Comparison of ENCODE assay signal across 14 cellular contexts in genomic region chr7:44287488-44288380, GRCh38. TPM values are rescaled to one million over a fixed set of nuclear protein-coding genes. Genes with fewer than 3 reads are reported as not detected.
DNase-seq lines count a peak whose midpoint lies in the region; ATAC-seq and TF ChIP-seq lines count a peak whose summit lies in the region.
"Had no signal": no experiment of that assay in that cellular context is flagged by ENCODE, and none has a peak within 500 bp of the region (broad histone marks: within the 10 kb centered on the region; RNA-seq: fewer than 3 reads in every experiment).

No MANE protein-coding gene starts in this region.

- no peak overlapping the region for H3K4me2 ChIP-seq in SK-N-SH
- H3K4me2 ChIP-seq: GM23338 had no signal

- peaks cover 21% of the 10 kb centered on the region for H3K27me3 Mint-ChIP-seq in progenitor cell of endocrine pancreas
- H3K27me3 Mint-ChIP-seq in stimulated activated memory B cell treated with anti-CD40 and anti-IgM and Interleukin-4, amounts not matched to agents 10 μg/mL and 1 μg/mL and 100 μg/mL, for 72 hours, result peaks cover 23% of the 10 kb centered on the region

- H4K20me1 ChIP-seq in SK-N-SH (ENCODE audit: insufficient read depth), result no peaks in the 10 kb centered on the region

- 61% methylated on average over 12 of the region's 17 CpGs for WGBS in SK-N-SH (ENCODE audit: low lambda C conversion rate)

- H3K36me3 ChIP-seq in SK-N-SH (replicated peaks in 1 of 2; ENCODE audit: control insufficient read depth in 1 of 2, insufficient read depth in 2 of 2, low read length in 1 of 2), result no peaks in the 10 kb centered on the region
- no peaks in the 10 kb centered on the region for H3K36me3 ChIP-seq in RWPE2 (ENCODE audit: low read depth)

- H3K27ac ChIP-seq in SK-N-SH (ENCODE audit: low read depth in 2 of 2, low read length in 1 of 2) (no peak overlapping the region), RWPE2 (ENCODE audit: poor library complexity, severe bottlenecking) (no peak overlapping the region)

- intact Hi-C loops in left ventricle myocardium superior (cut with micrococcal nuclease), result no loop called here

- H3F3A ChIP-seq in SK-N-SH (replicated peaks; ENCODE audit: insufficient read depth), result no peaks in the 10 kb centered on the region

- no peaks in the 10 kb centered on the region for H3K4me1 Mint-ChIP-seq in progenitor cell of endocrine pancreas (ENCODE audit: low read depth)
- peaks cover 14% of the 10 kb centered on the region for H3K4me1 Mint-ChIP-seq in stimulated activated memory B cell treated with anti-CD40 and anti-IgM and Interleukin-4, amounts not matched to agents 10 μg/mL and 1 μg/mL and 100 μg/mL, for 72 hours
- H3K4me1 Mint-ChIP-seq: stimulated activated naive CD8-positive, alpha-beta T cell treated with anti-CD3 and anti-CD28 coated beads, Interleukin-15, amount 100 ng/mL, for 72 hours had no signal

- H3K9ac ChIP-seq in SK-N-SH, result no peak overlapping the region

- H3K27ac Mint-ChIP-seq in progenitor cell of endocrine pancreas, result no peak overlapping the region
- no peak overlapping the region for H3K27ac Mint-ChIP-seq in stimulated activated memory B cell treated with anti-CD40 and anti-IgM and Interleukin-4, amounts not matched to agents 10 μg/mL and 1 μg/mL and 100 μg/mL, for 72 hours
- H3K27ac Mint-ChIP-seq: GM23338 had no signal

- no peaks in the 10 kb centered on the region for H3K79me2 ChIP-seq in SK-N-SH (ENCODE audit: insufficient read depth)

- H3K27me3 ChIP-seq in SK-N-SH (ENCODE audit: insufficient read depth), result peaks cover 12% of the 10 kb centered on the region
- H3K27me3 ChIP-seq in RWPE2 (ENCODE audit: insufficient read depth, poor library complexity, severe bottlenecking), result no peaks in the 10 kb centered on the region

- no peaks in the 10 kb centered on the region for H3K9me2 ChIP-seq in SK-N-SH

- CTCF ChIA-PET in SK-N-SH (lab: Yijun Ruan, JAX), result interaction anchor here (1.8 kb wide), 2 partner anchors 23 to 47 kb away, joined by 4 to 6 read pairs; no protein-coding TSS in a partner anchor

- H3K36me3 Mint-ChIP-seq in progenitor cell of endocrine pancreas (ENCODE audit: insufficient read depth), result no peaks in the 10 kb centered on the region
- no peaks in the 10 kb centered on the region for H3K36me3 Mint-ChIP-seq in stimulated activated memory B cell treated with anti-CD40 and anti-IgM and Interleukin-4, amounts not matched to agents 10 μg/mL and 1 μg/mL and 100 μg/mL, for 72 hours

- DNase-seq in SK-N-SH (peak; percentile 29), RWPE2 (ENCODE audit: low spot score) (peak; percentile 34), left ventricle myocardium superior (peak; percentile 26), progenitor cell of endocrine pancreas (ENCODE audit: low spot score, unreplicated experiment) (peak; percentile 5), HK-2 (ENCODE audit: unreplicated experiment) (no peak), NCI-H1436 (lab: John Stamatoyannopoulos, UW) (no peak)
- DNase-seq: GF-D8, NCI-H146, NCI-H526 treated with DMSO at 0.1 percent for 48 hours, T-helper 9 cell had no signal

- H3K9me3 ChIP-seq in SK-N-SH (no peaks in the 10 kb centered on the region), RWPE2 (ENCODE audit: severe bottlenecking) (no peaks in the 10 kb centered on the region)

- ATAC-seq in SK-N-SH treated with all-trans-retinoic acid at 6 μM for 48 hours (no peak), RWPE2 (ENCODE audit: low read depth) (no peak; the same call in 2 of the 3 replicates), left ventricle myocardium superior (no peak)
- ATAC-seq in stimulated activated memory B cell treated with anti-CD40 and anti-IgM and Interleukin-4, amounts not matched to agents 10 μg/mL and 1 μg/mL and 100 μg/mL, for 72 hours, result no peak
- ATAC-seq: GM23338; stimulated activated naive CD8-positive, alpha-beta T cell treated with anti-CD3 and anti-CD28 coated beads, Interleukin-15, amount 100 ng/mL, for 72 hours had no signal

- H3K4me3 ChIP-seq in SK-N-SH (ENCODE audit: low read depth in 2 of 2, low read length in 1 of 2) (no peak overlapping the region), RWPE2 (ENCODE audit: severe bottlenecking) (no peak overlapping the region)
- H3K4me3 ChIP-seq: GM23338 had no signal

- no peaks in the 10 kb centered on the region for H3K9me3 Mint-ChIP-seq in progenitor cell of endocrine pancreas (ENCODE audit: low read depth)
- H3K9me3 Mint-ChIP-seq in stimulated activated memory B cell treated with anti-CD40 and anti-IgM and Interleukin-4, amounts not matched to agents 10 μg/mL and 1 μg/mL and 100 μg/mL, for 72 hours, result no peaks in the 10 kb centered on the region
- H3K9me3 Mint-ChIP-seq: GM23338; stimulated activated naive CD8-positive, alpha-beta T cell treated with anti-CD3 and anti-CD28 coated beads, Interleukin-15, amount 100 ng/mL, for 72 hours had no signal

- H3K4me3 Mint-ChIP-seq in progenitor cell of endocrine pancreas (ENCODE audit: low read depth), result no peak overlapping the region
- H3K4me3 Mint-ChIP-seq in stimulated activated memory B cell treated with anti-CD40 and anti-IgM and Interleukin-4, amounts not matched to agents 10 μg/mL and 1 μg/mL and 100 μg/mL, for 72 hours, result no peak overlapping the region
- H3K4me3 Mint-ChIP-seq: GM23338; stimulated activated naive CD8-positive, alpha-beta T cell treated with anti-CD3 and anti-CD28 coated beads, Interleukin-15, amount 100 ng/mL, for 72 hours had no signal

- TF ChIP-seq RAD21 in SK-N-SH (IDR thresholded peaks at IDR 0.05; ENCODE audit: low read length), result no peak

- peaks cover 0 to 80% of the 10 kb centered on the region in 2 experiments; a peak in 2 of 4 replicates for H3K4me1 ChIP-seq in SK-N-SH (ENCODE audit: control insufficient read depth in 1 of 2, insufficient read depth in 2 of 2, low read depth in 1 of 2, low read length in 1 of 2)
- no peaks in the 10 kb centered on the region for H3K4me1 ChIP-seq in RWPE2 (ENCODE audit: insufficient read depth, poor library complexity, severe bottlenecking)

- POLR2A ChIA-PET in SK-N-SH (lab: Yijun Ruan, JAX), result no interaction called here

- H2AFZ ChIP-seq in SK-N-SH (ENCODE audit: low read depth), result no peak overlapping the region
- H2AFZ ChIP-seq: GM23338 had no signal

- TF ChIP-seq CTCF in SK-N-SH (IDR thresholded peaks at IDR 0.05) (no peak), RWPE2 (IDR thresholded peaks at IDR 0.05; ENCODE audit: poor library complexity, severe bottlenecking) (no peak), progenitor cell of endocrine pancreas (IDR thresholded peaks at IDR 0.05; ENCODE audit: unreplicated experiment) (no peak)

- TF ChIP-seq EP300 in SK-N-SH (IDR thresholded peaks at IDR 0.05; ENCODE audit: borderline replicate concordance in 1 of 2, low read depth in 1 of 2, low read length in 1 of 2), result no peak

TF ChIP-seq in SK-N-SH, 30 proteins besides CTCF, POLR2A, EP300 and RAD21:
- no peak for TF ChIP-seq GABPA (IDR thresholded peaks at IDR 0.05; ENCODE audit: low read depth)
- TF ChIP-seq SMC3 (IDR thresholded peaks at IDR 0.05; ENCODE audit: low read depth, low read length), result no peak
- TF ChIP-seq POLR2AphosphoS5 (IDR thresholded peaks at IDR 0.05; ENCODE audit: low read depth, low read length), result no peak
- no peak for TF ChIP-seq NFIC (IDR thresholded peaks at IDR 0.05; ENCODE audit: borderline replicate concordance)
- no peak for TF ChIP-seq MEF2A (IDR thresholded peaks at IDR 0.05; ENCODE audit: borderline replicate concordance, low read depth)

TF ChIP-seq in SK-N-SH treated with all-trans-retinoic acid at 6 μM for 48 hours, 23 proteins besides CTCF, POLR2A, EP300 and RAD21 (continues in another document):
- TF ChIP-seq ZFP30 (CRISPR knock-in tag; IDR thresholded peaks at IDR 0.05) (no peak), TCF4 (CRISPR knock-in tag; IDR thresholded peaks at IDR 0.05; ENCODE audit: borderline replicate concordance) (no peak), ARNTL (CRISPR knock-in tag; IDR thresholded peaks at IDR 0.05; ENCODE audit: borderline replicate concordance, low read depth) (no peak), SNAI2 (CRISPR knock-in tag; IDR thresholded peaks at IDR 0.05) (no peak), BACH2 (CRISPR knock-in tag; IDR thresholded peaks at IDR 0.05; ENCODE audit: borderline replicate concordance) (no peak), ZC3H10 (CRISPR knock-in tag; IDR thresholded peaks at IDR 0.05) (no peak), PPARA (CRISPR knock-in tag; IDR thresholded peaks at IDR 0.05; ENCODE audit: borderline replicate concordance) (no peak), CSDC2 (CRISPR knock-in tag; IDR thresholded peaks at IDR 0.05) (no peak), RARB (CRISPR knock-in tag; IDR thresholded peaks at IDR 0.05) (no peak), OSR1 (CRISPR knock-in tag; IDR thresholded peaks at IDR 0.05) (no peak), TOX (CRISPR knock-in tag; IDR thresholded peaks at IDR 0.05; ENCODE audit: borderline replicate concordance) (no peak), ZNF8 (CRISPR knock-in tag; IDR thresholded peaks at IDR 0.05) (no peak)
- TF ChIP-seq, protein P1, sequence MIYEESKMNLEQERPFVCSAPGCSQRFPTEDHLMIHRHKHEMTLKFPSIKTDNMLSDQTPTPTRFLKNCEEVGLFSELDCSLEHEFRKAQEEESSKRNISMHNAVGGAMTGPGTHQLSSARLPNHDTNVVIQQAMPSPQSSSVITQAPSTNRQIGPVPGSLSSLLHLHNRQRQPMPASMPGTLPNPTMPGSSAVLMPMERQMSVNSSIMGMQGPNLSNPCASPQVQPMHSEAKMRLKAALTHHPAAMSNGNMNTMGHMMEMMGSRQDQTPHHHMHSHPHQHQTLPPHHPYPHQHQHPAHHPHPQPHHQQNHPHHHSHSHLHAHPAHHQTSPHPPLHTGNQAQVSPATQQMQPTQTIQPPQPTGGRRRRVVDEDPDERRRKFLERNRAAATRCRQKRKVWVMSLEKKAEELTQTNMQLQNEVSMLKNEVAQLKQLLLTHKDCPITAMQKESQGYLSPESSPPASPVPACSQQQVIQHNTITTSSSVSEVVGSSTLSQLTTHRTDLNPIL (CRISPR knock-in tag; IDR thresholded peaks at IDR 0.05; ENCODE audit: low read depth), result no peak
- TF ChIP-seq, protein P2, sequence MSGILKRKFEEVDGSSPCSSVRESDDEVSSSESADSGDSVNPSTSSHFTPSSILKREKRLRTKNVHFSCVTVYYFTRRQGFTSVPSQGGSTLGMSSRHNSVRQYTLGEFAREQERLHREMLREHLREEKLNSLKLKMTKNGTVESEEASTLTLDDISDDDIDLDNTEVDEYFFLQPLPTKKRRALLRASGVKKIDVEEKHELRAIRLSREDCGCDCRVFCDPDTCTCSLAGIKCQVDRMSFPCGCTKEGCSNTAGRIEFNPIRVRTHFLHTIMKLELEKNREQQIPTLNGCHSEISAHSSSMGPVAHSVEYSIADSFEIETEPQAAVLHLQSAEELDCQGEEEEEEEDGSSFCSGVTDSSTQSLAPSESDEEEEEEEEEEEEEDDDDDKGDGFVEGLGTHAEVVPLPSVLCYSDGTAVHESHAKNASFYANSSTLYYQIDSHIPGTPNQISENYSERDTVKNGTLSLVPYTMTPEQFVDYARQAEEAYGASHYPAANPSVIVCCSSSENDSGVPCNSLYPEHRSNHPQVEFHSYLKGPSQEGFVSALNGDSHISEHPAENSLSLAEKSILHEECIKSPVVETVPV (CRISPR knock-in tag; IDR thresholded peaks at IDR 0.05), result no peak

RNA-seq across cellular contexts. Expression of gene CAMK2B, which starts 37.7 kb away (rescaled TPM):
- 0.10 and 0.20 TPM in 2 replicates for polyA plus RNA-seq in SK-N-SH (2012; rRNA removed)
- 0.13 and 0.17 TPM in 2 replicates for polyA plus RNA-seq in SK-N-SH (2012; cell fraction: cytosol; rRNA removed)
- polyA plus RNA-seq in SK-N-SH (2012; cell fraction: nucleus; rRNA removed), result 0.15 and 0.19 TPM in 2 replicates
- total RNA-seq in left ventricle myocardium superior, result 98.4 TPM
- 9.3 and 12.2 TPM in 2 replicates for total RNA-seq in progenitor cell of endocrine pancreas
- total RNA-seq: GM23338 had no signal
- polyA plus RNA-seq: GM23338 had no signal

Comparison
In these comparisons a context has a peak if more than half of its experiments do, and no peak if none do; other contexts are left out.
1. DNase-seq: peak in SK-N-SH (single experiment), RWPE2 (single experiment), left ventricle myocardium superior (single experiment) and progenitor cell of endocrine pancreas (single experiment); none in HK-2 (single experiment) and NCI-H1436 (single experiment).